8 cellular contexts compared by ENCODE assay signal in the genomic region with DNA sequence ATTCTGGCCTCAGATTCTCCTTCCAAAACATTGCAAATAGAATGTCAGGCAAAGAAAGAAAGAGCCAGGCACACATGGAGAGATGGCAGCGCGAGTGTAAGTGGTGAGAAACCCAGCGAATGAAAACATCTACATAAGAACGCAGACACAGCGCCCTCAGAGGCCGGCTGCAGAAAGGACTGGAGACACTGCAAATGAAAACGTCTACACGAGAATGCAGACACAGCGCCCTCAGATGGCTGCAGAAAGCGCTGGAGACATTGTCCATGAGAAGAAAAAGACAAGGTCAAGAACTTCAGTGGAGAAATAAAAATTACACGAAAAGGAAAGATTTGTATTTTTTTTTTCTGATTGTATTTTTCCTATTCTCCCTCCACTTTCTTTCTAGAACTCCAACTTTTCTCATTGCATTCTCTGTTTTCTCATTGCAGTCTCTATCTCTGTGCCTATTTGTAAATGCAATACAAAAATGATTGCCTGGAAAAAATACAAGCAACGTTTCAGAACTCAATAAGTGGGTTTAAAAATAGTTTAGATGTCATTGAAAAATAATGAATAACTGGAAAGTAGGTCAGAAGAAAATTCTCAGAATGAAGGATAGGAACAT.
DNase-seq lines count a peak whose midpoint lies in the region; TF ChIP-seq lines count a peak whose summit lies in the region.

No MANE protein-coding gene starts in this region.

- POLR2A ChIA-PET in HEK293 (lab: Yijun Ruan, JAX), result no interaction called here

- H3K9me3 ChIP-seq in HEK293 (ENCODE audit: control insufficient read depth, insufficient read depth, low read depth, low read length), result no peaks in the 10 kb centered on the region
- H3K9me3 ChIP-seq in SK-N-MC (ENCODE audit: low read depth, low read length), result no peaks in the 10 kb centered on the region
- no peaks in the 10 kb centered on the region for H3K9me3 ChIP-seq in uterus

- peaks cover 8 to 19% of the 10 kb centered on the region in 2 donors for H3K27me3 ChIP-seq in uterus

- H3K9ac ChIP-seq in SK-N-MC (ENCODE audit: insufficient read length), result no peak overlapping the region

- no peak for TF ChIP-seq POLR2A in uterus (IDR thresholded peaks at IDR 0.05)

- peak; percentile 91 for TF ChIP-seq CTCF in HEK293 (tag by site-specific recombination; IDR thresholded peaks at IDR 0.05)
- peak; percentile 60 to 71 (median 66) for TF ChIP-seq CTCF in uterus (IDR thresholded peaks at IDR 0.05)

- no peaks in the 10 kb centered on the region; the same call in 1 of the 2 replicates for H3K4me1 ChIP-seq in HEK293 (ENCODE audit: control insufficient read depth, insufficient read depth, low read length)
- no peaks in the 10 kb centered on the region for H3K4me1 ChIP-seq in uterus

- DNase-seq in EL, result peak; percentile 85
- peak; percentile 51 for DNase-seq in NCI-H1105 (lab: John Stamatoyannopoulos, UW)
- peak; percentile 67 for DNase-seq in SK-N-MC (ENCODE audit: low read depth, low spot score)
- peak; percentile 78 for DNase-seq in activated naive CD4-positive, alpha-beta T cell treated with anti-CD3 and anti-CD28 coated beads, Interleukin-2, amount 50 U/mL, for 16 hours
- DNase-seq in head of caudate nucleus, result peak; percentile 69 to 96 (median 87)
- DNase-seq in posterior vena cava (ENCODE audit: low spot score), result peak; percentile 94
- DNase-seq in uterus, result peak; percentile 56 to 58

- H3K4me3 ChIP-seq in HEK293 (ENCODE audit: low read depth, low read length) (no peak overlapping the region; the same call in 1 of the 2 replicates), SK-N-MC (no peak overlapping the region), uterus (no peak overlapping the region)

- intact Hi-C loops in head of caudate nucleus (cut with DNase I), result loop anchor here (10.0 kb wide), 2 partner anchors 297 to 477 kb away; partner anchors contain the start of gene CLPTM1L
- intact Hi-C loops in posterior vena cava (cut with DNase I), result loop anchor here (5.0 to 10.0 kb wide), 3 partner anchors 157 to 474 kb away; no protein-coding TSS in a partner anchor
- intact Hi-C loops in uterus (cut with DNase I; ENCODE audit: low total_unique reads), result loop anchor here (10.0 kb wide), 1 partner anchor 477 kb away; no protein-coding TSS in a partner anchor

- H3K36me3 ChIP-seq in HEK293 (ENCODE audit: control insufficient read depth in 2 of 2, insufficient read depth in 1 of 2, low read length in 2 of 2) (no peaks in the 10 kb centered on the region), SK-N-MC (ENCODE audit: insufficient read depth, low read length) (no peaks in the 10 kb centered on the region), uterus (no peaks in the 10 kb centered on the region)

- H3K27ac ChIP-seq in HEK293 (ENCODE audit: extremely low read depth, low read depth, low read length) (no peak overlapping the region), SK-N-MC (no peak overlapping the region), uterus (no peak overlapping the region)

- CTCF ChIA-PET in HEK293 (lab: Yijun Ruan, JAX), result interaction anchor here (0.6 to 3.9 kb wide), 7 partner anchors 17 to 1045 kb away, joined by 3 to 20 read pairs (median 3); no protein-coding TSS in a partner anchor

TF ChIP-seq in HEK293, 187 proteins besides CTCF, POLR2A, EP300 and RAD21:
- TF ChIP-seq GLI4 (tag by site-specific recombination; IDR thresholded peaks at IDR 0.05) (no peak), ZBTB44 (tag by site-specific recombination; IDR thresholded peaks at IDR 0.05) (0 out of 2 replicates have a peak, but pooled peaks have one; percentile 18), ZNF776 (tag by site-specific recombination; IDR thresholded peaks at IDR 0.05; ENCODE audit: borderline replicate concordance) (no peak), ZNF292 (tag by site-specific recombination; IDR thresholded peaks at IDR 0.05; ENCODE audit: borderline replicate concordance, low read depth) (no peak), PRDM1 (tag by site-specific recombination; IDR thresholded peaks at IDR 0.05) (peak; percentile 85), ZNF626 (tag by site-specific recombination; IDR thresholded peaks at IDR 0.05) (no peak), ZNF2 (tag by site-specific recombination; IDR thresholded peaks at IDR 0.05) (peak; percentile 87), ZNF654 (tag by site-specific recombination; IDR thresholded peaks at IDR 0.05; ENCODE audit: low read depth) (peak; percentile 97), TRIM28 (IDR thresholded peaks at IDR 0.05; ENCODE audit: borderline replicate concordance, low read length) (no peak), KLF8 (tag by site-specific recombination; IDR thresholded peaks at IDR 0.05) (0 out of 2 replicates have a peak, but pooled peaks have one; percentile 31), BCL11B (tag by site-specific recombination; IDR thresholded peaks at IDR 0.05; ENCODE audit: low read depth) (no peak)
- TF ChIP-seq, protein P1, sequence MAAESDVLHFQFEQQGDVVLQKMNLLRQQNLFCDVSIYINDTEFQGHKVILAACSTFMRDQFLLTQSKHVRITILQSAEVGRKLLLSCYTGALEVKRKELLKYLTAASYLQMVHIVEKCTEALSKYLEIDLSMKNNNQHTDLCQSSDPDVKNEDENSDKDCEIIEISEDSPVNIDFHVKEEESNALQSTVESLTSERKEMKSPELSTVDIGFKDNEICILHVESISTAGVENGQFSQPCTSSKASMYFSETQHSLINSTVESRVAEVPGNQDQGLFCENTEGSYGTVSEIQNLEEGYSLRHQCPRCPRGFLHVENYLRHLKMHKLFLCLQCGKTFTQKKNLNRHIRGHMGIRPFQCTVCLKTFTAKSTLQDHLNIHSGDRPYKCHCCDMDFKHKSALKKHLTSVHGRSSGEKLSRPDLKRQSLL (tag by site-specific recombination; IDR thresholded peaks at IDR 0.05), result peak; percentile 79
TF ChIP-seq in HEK293: peak in this region for 6.
